ENCODE assay signal across 12 cellular contexts in the genomic region with DNA sequence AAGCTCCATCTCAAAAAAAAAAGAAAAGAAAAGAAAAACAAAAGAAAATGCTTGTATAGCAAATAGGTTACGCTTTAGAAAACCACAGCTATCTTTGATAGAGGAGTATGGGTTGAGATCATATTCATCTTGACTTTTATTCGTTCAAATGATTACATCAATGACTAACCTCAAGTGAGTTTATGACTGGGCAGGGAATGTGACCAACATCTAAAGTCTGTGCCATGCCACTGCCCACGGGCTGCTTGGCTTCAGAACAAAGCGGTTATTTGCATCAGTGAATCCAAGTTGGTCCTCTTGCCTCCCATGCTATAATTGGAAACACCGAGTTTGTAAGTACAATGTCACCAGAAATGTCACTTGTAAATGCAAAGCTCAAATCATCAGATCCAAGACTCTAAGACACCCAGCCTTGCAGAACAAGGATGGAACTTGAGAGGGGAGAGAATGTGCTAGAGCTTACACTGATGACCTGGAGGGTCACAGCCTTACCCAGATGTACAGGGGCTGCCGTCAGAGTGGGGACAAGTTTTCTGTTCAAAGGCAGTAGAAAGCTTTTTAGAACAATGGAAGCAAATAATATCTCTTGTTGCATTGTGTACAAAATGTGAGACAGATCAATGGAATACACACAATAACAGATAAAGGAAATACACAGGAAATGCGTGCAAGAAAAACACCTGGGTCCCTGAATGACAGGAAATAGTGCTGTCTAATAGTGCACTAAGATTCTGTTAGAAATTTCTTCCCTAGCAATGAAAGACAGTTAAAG. TPM values are rescaled to one million over a fixed set of nuclear protein-coding genes. Genes with fewer than 3 reads are reported as not detected.
DNase-seq lines count a peak whose midpoint lies in the region; ATAC-seq and TF ChIP-seq lines count a peak whose summit lies in the region.
"Had no signal": no experiment of that assay in that cellular context is flagged by ENCODE, and none has a peak within 500 bp of the region (broad histone marks: within the 10 kb centered on the region; RNA-seq: fewer than 3 reads in every experiment).

No MANE protein-coding gene starts in this region.

- BruUV-seq in HCT116 (replicated peaks; lab: Mats Ljungman, UMichigan) = no TSS peak

- ATAC-seq in HCT116 (no peak), body of pancreas (no peak)
- ATAC-seq in naive thymus-derived CD4-positive, alpha-beta T cell = peak; percentile 74

- no peaks in the 10 kb centered on the region for H3K9me2 ChIP-seq in HCT116 (ENCODE audit: insufficient read depth)

- TF ChIP-seq RAD21 in HCT116 (IDR thresholded peaks at IDR 0.05; ENCODE audit: low read depth) = no peak

- no peaks in the 10 kb centered on the region for H4K20me1 ChIP-seq in HCT116 (ENCODE audit: insufficient read depth)

- 65 to 68% methylated on average over 5 to 7 of the region's 7 CpGs for WGBS in body of pancreas, 2 donors

- no peaks in the 10 kb centered on the region for H3K9me3 Mint-ChIP-seq in CD4-positive, alpha-beta memory T cell
- H3K9me3 Mint-ChIP-seq in activated T-helper 1 cell treated with anti-CD3 and anti-CD28 coated beads, Interleukin-12 subunit alpha, Interleukin-12 subunit beta, Interleukin-2, Interleukin-4 antibody, amounts not matched to agents 30 ng/mL and 10 ng/mL and 1 ng/mL, durations not matched to agents 14 hours and 24 hours and 36 hours = no peaks in the 10 kb centered on the region
- H3K9me3 Mint-ChIP-seq in naive thymus-derived CD4-positive, alpha-beta T cell = peaks cover 0 to 1% (median 0%) of the 10 kb centered on the region in 11 donors

- H3K4me2 ChIP-seq in HCT116 (ENCODE audit: low read length) = no peak overlapping the region

- CTCF ChIA-PET in CD4-positive, alpha-beta memory T cell (lab: Charles Lee; ENCODE audit: partially characterized antibody) = interaction anchor here (1.1 to 5.0 kb wide), 11 partner anchors 9 to 192 kb away, joined by 3 to 43 read pairs (median 4); partner anchors contain the start of genes IRAK1 and MECP2
- CTCF ChIA-PET in HCT116 (lab: Charles Lee) = no interaction called here
- CTCF ChIA-PET in naive thymus-derived CD4-positive, alpha-beta T cell (lab: Charles Lee) = interaction anchor here (1.4 kb wide), 1 partner anchor 173 kb away, joined by 6 read pairs; no protein-coding TSS in a partner anchor

- peak overlapping the region; percentile 80 to 99 (median 96) for H3K27ac Mint-ChIP-seq in CD4-positive, alpha-beta memory T cell
- H3K27ac Mint-ChIP-seq in activated T-helper 1 cell treated with anti-CD3 and anti-CD28 coated beads, Interleukin-12 subunit alpha, Interleukin-12 subunit beta, Interleukin-2, Interleukin-4 antibody, amounts not matched to agents 30 ng/mL and 10 ng/mL and 1 ng/mL, durations not matched to agents 14 hours and 24 hours and 36 hours = peak overlapping the region; percentile 79
- peak overlapping the region; percentile 78 to 95 (median 90) for H3K27ac Mint-ChIP-seq in naive thymus-derived CD4-positive, alpha-beta T cell

- peaks cover 42% of the 10 kb centered on the region for H3K4me1 ChIP-seq in CD4-positive, alpha-beta memory T cell (ENCODE audit: insufficient read depth, low read length)
- peaks cover 0 to 4% of the 10 kb centered on the region in 2 experiments; a peak in 1 of 4 replicates for H3K4me1 ChIP-seq in HCT116 (ENCODE audit: control insufficient read depth in 1 of 2, insufficient read depth in 2 of 2, low read length in 2 of 2)
- H3K4me1 ChIP-seq in naive thymus-derived CD4-positive, alpha-beta T cell (ENCODE audit: control insufficient read depth in 2 of 2, insufficient read depth in 2 of 2, low read length in 2 of 2) = peaks cover 16 to 32% of the 10 kb centered on the region in 2 donors
- H3K4me1 ChIP-seq in body of pancreas = peaks cover 10% of the 10 kb centered on the region
- H3K4me1 ChIP-seq in SJCRH30 = no peaks in the 10 kb centered on the region

- H3K79me2 ChIP-seq in HCT116 (ENCODE audit: insufficient read depth, low read length) = no peaks in the 10 kb centered on the region

- H3K27ac ChIP-seq in CD4-positive, alpha-beta memory T cell (ENCODE audit: low read depth, low read length) = peak overlapping the region; percentile 71
- H3K27ac ChIP-seq in HCT116 (ENCODE audit: low read depth, low read length) = no peak overlapping the region
- H3K27ac ChIP-seq in naive thymus-derived CD4-positive, alpha-beta T cell (ENCODE audit: low read depth, low read length) = peak overlapping the region; percentile 73
- no peak overlapping the region for H3K27ac ChIP-seq in body of pancreas
- H3K27ac ChIP-seq in SJCRH30 = no peak overlapping the region
- H3K27ac ChIP-seq: SK-N-MC had no signal

- intact Hi-C loops in CD4-positive, alpha-beta memory T cell (cut with micrococcal nuclease) = loop anchor here (1.0 kb wide), 1 partner anchor 173 kb away; no protein-coding TSS in a partner anchor
- intact Hi-C loops in HCT116 (cut with micrococcal nuclease) (no loop called here), body of pancreas (cut with DNase I) (no loop called here)
- intact Hi-C loops in activated T-helper 1 cell treated with anti-CD3 and anti-CD28 coated beads, Interleukin-12 subunit alpha, Interleukin-12 subunit beta, Interleukin-2, Interleukin-4 antibody, amounts not matched to agents 30 ng/mL and 10 ng/mL and 1 ng/mL, durations not matched to agents 14 hours and 24 hours and 36 hours (cut with micrococcal nuclease) = no loop called here
- intact Hi-C loops in naive thymus-derived CD4-positive, alpha-beta T cell (cut with micrococcal nuclease) = loop anchor here (1.0 kb wide), 3 partner anchors 11 to 173 kb away; partner anchors contain the start of gene MECP2 (in 1 of the 2)

- peaks cover 6 to 40% (median 16%) of the 10 kb centered on the region in 4 donors for H3K4me1 Mint-ChIP-seq in CD4-positive, alpha-beta memory T cell
- H3K4me1 Mint-ChIP-seq in activated T-helper 1 cell treated with anti-CD3 and anti-CD28 coated beads, Interleukin-12 subunit alpha, Interleukin-12 subunit beta, Interleukin-2, Interleukin-4 antibody, amounts not matched to agents 30 ng/mL and 10 ng/mL and 1 ng/mL, durations not matched to agents 14 hours and 24 hours and 36 hours (ENCODE audit: low read depth) = peaks cover 12% of the 10 kb centered on the region
- peaks cover 8 to 29% (median 17%) of the 10 kb centered on the region in 7 donors for H3K4me1 Mint-ChIP-seq in naive thymus-derived CD4-positive, alpha-beta T cell

- H3K4me3 ChIP-seq in CD4-positive, alpha-beta memory T cell (ENCODE audit: low read length in 2 of 2) = no peak overlapping the region
- no peak overlapping the region for H3K4me3 ChIP-seq in HCT116 (replicated peaks in 1 of 2; ENCODE audit: low read depth in 1 of 2, low read length in 2 of 2)
- peak overlapping the region; percentile 38 for H3K4me3 ChIP-seq in naive thymus-derived CD4-positive, alpha-beta T cell (ENCODE audit: low read length)
- H3K4me3 ChIP-seq in body of pancreas = no peak overlapping the region
- H3K4me3 ChIP-seq in SJCRH30 = no peak overlapping the region

- H3K36me3 Mint-ChIP-seq in CD4-positive, alpha-beta memory T cell = no peaks in the 10 kb centered on the region
- no peaks in the 10 kb centered on the region for H3K36me3 Mint-ChIP-seq in activated T-helper 1 cell treated with anti-CD3 and anti-CD28 coated beads, Interleukin-12 subunit alpha, Interleukin-12 subunit beta, Interleukin-2, Interleukin-4 antibody, amounts not matched to agents 30 ng/mL and 10 ng/mL and 1 ng/mL, durations not matched to agents 14 hours and 24 hours and 36 hours (ENCODE audit: low read depth)
- H3K36me3 Mint-ChIP-seq in naive thymus-derived CD4-positive, alpha-beta T cell = no peaks in the 10 kb centered on the region

- TF ChIP-seq CTCF in HCT116 (IDR thresholded peaks at IDR 0.05 in 2 of 3, conservative IDR thresholded peaks at IDR 0.05 in 1 of 3; ENCODE audit: borderline replicate concordance in 1 of 3, insufficient read depth in 1 of 3, low read depth in 2 of 3, low read length in 2 of 3) = no peak
- TF ChIP-seq CTCF in body of pancreas (IDR thresholded peaks at IDR 0.05) = no peak

- H3K9ac ChIP-seq in HCT116 (ENCODE audit: low read length) = no peak overlapping the region

- H3K9me3 ChIP-seq in CD4-positive, alpha-beta memory T cell (ENCODE audit: control insufficient read depth in 1 of 2, low read length in 2 of 2) = no peaks in the 10 kb centered on the region
- H3K9me3 ChIP-seq in HCT116 (ENCODE audit: control insufficient read depth in 1 of 2, insufficient read depth in 1 of 2, low read depth in 1 of 2, low read length in 2 of 2) (no peaks in the 10 kb centered on the region), body of pancreas (no peaks in the 10 kb centered on the region), SJCRH30 (replicated peaks) (no peaks in the 10 kb centered on the region)
- H3K9me3 ChIP-seq in naive thymus-derived CD4-positive, alpha-beta T cell (ENCODE audit: control insufficient read depth in 2 of 3, low read length in 3 of 3) = no peaks in the 10 kb centered on the region

- RAD21 ChIA-PET in HCT116 (lab: Charles Lee; ENCODE audit: low non-redundant PET in 1 of 2, low total read pairs in 2 of 2, uncharacterized antibody in 2 of 2, unreplicated experiment in 2 of 2) = no interaction called here

- no peaks in the 10 kb centered on the region for H3K36me3 ChIP-seq in CD4-positive, alpha-beta memory T cell (ENCODE audit: insufficient read depth, low read length)
- H3K36me3 ChIP-seq in HCT116 (ENCODE audit: control insufficient read depth in 1 of 2, insufficient read depth in 2 of 2, low read length in 2 of 2) (no peaks in the 10 kb centered on the region), body of pancreas (replicated peaks in 1 of 2; ENCODE audit: insufficient read depth in 1 of 2, low read depth in 2 of 2) (no peaks in the 10 kb centered on the region), SJCRH30 (no peaks in the 10 kb centered on the region)
- no peaks in the 10 kb centered on the region for H3K36me3 ChIP-seq in naive thymus-derived CD4-positive, alpha-beta T cell (ENCODE audit: control insufficient read depth in 2 of 3, insufficient read depth in 3 of 3, low read length in 3 of 3)

- DNase-seq in CD4-positive, alpha-beta memory T cell = peak; percentile 46 to 72 (median 64)
- DNase-seq in HCT116 (ENCODE audit: low read depth, low spot score) (no peak), SKM-1 treated with dmso at 0.1 percent for 144 hours (lab: John Stamatoyannopoulos, UW; ENCODE audit: unreplicated experiment) (no peak), body of pancreas (no peak), SJCRH30 (no peak)
- no peak for DNase-seq in activated T-helper 1 cell treated with anti-CD3 and anti-CD28 coated beads, Interleukin-12 subunit alpha, Interleukin-12 subunit beta, Interleukin-2, Interleukin-4 antibody, amounts not matched to agents 30 ng/mL and 10 ng/mL and 1 ng/mL, durations not matched to agents 14 hours and 24 hours and 36 hours (ENCODE audit: low spot score)
- peak in 7 of 9 donors; percentile 24 to 62 (median 44) for DNase-seq in naive thymus-derived CD4-positive, alpha-beta T cell
- DNase-seq: glutamatergic neuron; stimulated activated CD4-positive, alpha-beta T cell treated with anti-CD3 and anti-CD28 coated beads, Interleukin-4, amount 100 ng/mL, for 1 hour had no signal

- POLR2A ChIA-PET in CD4-positive, alpha-beta memory T cell (lab: Charles Lee; ENCODE audit: partially characterized antibody) = interaction anchor here (0.6 to 4.8 kb wide), 15 partner anchors 12 to 243 kb away, joined by 3 to 50 read pairs (median 5); partner anchors contain the start of genes EMD and MECP2
- POLR2A ChIA-PET in HCT116 (lab: Charles Lee) = no interaction called here
- POLR2A ChIA-PET in naive thymus-derived CD4-positive, alpha-beta T cell (lab: Charles Lee) = interaction anchor here (0.6 to 2.5 kb wide), 9 partner anchors 10 to 263 kb away, joined by 3 to 10 read pairs (median 4); no protein-coding TSS in a partner anchor

- no peak for TF ChIP-seq POLR2A in HCT116 (IDR thresholded peaks at IDR 0.05; ENCODE audit: borderline replicate concordance, extremely low read depth, insufficient read depth, insufficient read length)
- TF ChIP-seq POLR2A in body of pancreas (IDR thresholded peaks at IDR 0.05) = no peak

- peak overlapping the region; percentile 62 to 86 (median 76) for H3K4me3 Mint-ChIP-seq in CD4-positive, alpha-beta memory T cell
- peak overlapping the region; percentile 64 for H3K4me3 Mint-ChIP-seq in activated T-helper 1 cell treated with anti-CD3 and anti-CD28 coated beads, Interleukin-12 subunit alpha, Interleukin-12 subunit beta, Interleukin-2, Interleukin-4 antibody, amounts not matched to agents 30 ng/mL and 10 ng/mL and 1 ng/mL, durations not matched to agents 14 hours and 24 hours and 36 hours
- peak overlapping the region; percentile 69 to 90 (median 77) for H3K4me3 Mint-ChIP-seq in naive thymus-derived CD4-positive, alpha-beta T cell

- no peaks in the 10 kb centered on the region for H3K27me3 Mint-ChIP-seq in CD4-positive, alpha-beta memory T cell
- H3K27me3 Mint-ChIP-seq in activated T-helper 1 cell treated with anti-CD3 and anti-CD28 coated beads, Interleukin-12 subunit alpha, Interleukin-12 subunit beta, Interleukin-2, Interleukin-4 antibody, amounts not matched to agents 30 ng/mL and 10 ng/mL and 1 ng/mL, durations not matched to agents 14 hours and 24 hours and 36 hours (ENCODE audit: insufficient read depth) = peaks cover 2% of the 10 kb centered on the region
- H3K27me3 Mint-ChIP-seq in naive thymus-derived CD4-positive, alpha-beta T cell = no peaks in the 10 kb centered on the region

- peak overlapping the region; percentile 88 for H2AFZ ChIP-seq in HCT116 (ENCODE audit: low read depth, low read length, poor library complexity, severe bottlenecking)

- no peaks in the 10 kb centered on the region for H3K27me3 ChIP-seq in CD4-positive, alpha-beta memory T cell (ENCODE audit: insufficient read depth, low read length)
- H3K27me3 ChIP-seq in HCT116 (ENCODE audit: insufficient read depth, low read length) = no peaks in the 10 kb centered on the region
- no peaks in the 10 kb centered on the region for H3K27me3 ChIP-seq in naive thymus-derived CD4-positive, alpha-beta T cell (ENCODE audit: control insufficient read depth in 2 of 2, insufficient read depth in 2 of 2, low read length in 2 of 2)
- H3K27me3 ChIP-seq in body of pancreas = no peaks in the 10 kb centered on the region
- no peaks in the 10 kb centered on the region for H3K27me3 ChIP-seq in SJCRH30

RNA-seq across cellular contexts. Expression of gene OPN1LW, which starts 8.4 kb away (rescaled TPM):
- not detected for total RNA-seq in CD4-positive, alpha-beta memory T cell
- polyA plus RNA-seq in CD4-positive, alpha-beta memory T cell = not detected
- total RNA-seq in HCT116 (2021; ENCODE audit: unreplicated experiment) = not detected
- not detected in 2 replicates for polyA plus RNA-seq in HCT116 (2012)
- total RNA-seq in activated T-helper 1 cell treated with anti-CD3 and anti-CD28 coated beads, Interleukin-12 subunit alpha, Interleukin-12 subunit beta, Interleukin-2, Interleukin-4 antibody, amounts not matched to agents 30 ng/mL and 10 ng/mL and 1 ng/mL, durations not matched to agents 14 hours and 24 hours and 36 hours = not detected in 2 replicates
- total RNA-seq in naive thymus-derived CD4-positive, alpha-beta T cell = not detected
- not detected for polyA plus RNA-seq in naive thymus-derived CD4-positive, alpha-beta T cell
- total RNA-seq in body of pancreas = not detected
- total RNA-seq in SJCRH30 (2014; rRNA removed; shearing (Covaris generic)) = not detected in 2 replicates
- total RNA-seq: lower leg skin, subcutaneous adipose tissue had no signal

RNA-seq across cellular contexts. Expression of gene MECP2, which starts 38.1 kb away (rescaled TPM):
- total RNA-seq in CD4-positive, alpha-beta memory T cell = 100 to 1,000 TPM; 103 to 108 TPM
- 10 to 100 TPM in 1 of 2 donors, 1 to 10 TPM in 1; 9.5 to 26.5 TPM for polyA plus RNA-seq in CD4-positive, alpha-beta memory T cell
- total RNA-seq in HCT116 (2021; ENCODE audit: unreplicated experiment) = 32.4 TPM
- 12.5 and 13.7 TPM in 2 replicates for polyA plus RNA-seq in HCT116 (2012)
- 53.4 and 59.4 TPM in 2 replicates for total RNA-seq in activated T-helper 1 cell treated with anti-CD3 and anti-CD28 coated beads, Interleukin-12 subunit alpha, Interleukin-12 subunit beta, Interleukin-2, Interleukin-4 antibody, amounts not matched to agents 30 ng/mL and 10 ng/mL and 1 ng/mL, durations not matched to agents 14 hours and 24 hours and 36 hours
- 100 to 1,000 TPM in 3 of 5 experiments, 10 to 100 TPM in 2; 72.7 to 155 (median 103) TPM for total RNA-seq in naive thymus-derived CD4-positive, alpha-beta T cell
- 10 to 100 TPM; 12.1 to 22.5 TPM for polyA plus RNA-seq in naive thymus-derived CD4-positive, alpha-beta T cell
- 10 to 100 TPM; 27.8 to 36.3 TPM for total RNA-seq in body of pancreas
- total RNA-seq in SJCRH30 (2014; rRNA removed; shearing (Covaris generic)) = 22.0 and 26.2 TPM in 2 replicates

RNA-seq across cellular contexts. Expression of gene OPN1MW, which starts 46.8 kb away (rescaled TPM):
- total RNA-seq in CD4-positive, alpha-beta memory T cell = not detected
- polyA plus RNA-seq in CD4-positive, alpha-beta memory T cell = not detected
- total RNA-seq in HCT116 (2021; ENCODE audit: unreplicated experiment) (not detected), body of pancreas (not detected)
- not detected in 2 replicates for polyA plus RNA-seq in HCT116 (2012)
- total RNA-seq in activated T-helper 1 cell treated with anti-CD3 and anti-CD28 coated beads, Interleukin-12 subunit alpha, Interleukin-12 subunit beta, Interleukin-2, Interleukin-4 antibody, amounts not matched to agents 30 ng/mL and 10 ng/mL and 1 ng/mL, durations not matched to agents 14 hours and 24 hours and 36 hours = not detected in 2 replicates
- total RNA-seq in naive thymus-derived CD4-positive, alpha-beta T cell = not detected
- polyA plus RNA-seq in naive thymus-derived CD4-positive, alpha-beta T cell = not detected
- total RNA-seq in SJCRH30 (2014; rRNA removed; shearing (Covaris generic)) = not detected in 2 replicates
- total RNA-seq: lower leg skin, subcutaneous adipose tissue had no signal

Comparison
In these comparisons a context has a peak if more than half of its experiments do, and no peak if none do; other contexts are left out.
1. DNase-seq: peak in CD4-positive, alpha-beta memory T cell (5 of 5) and naive thymus-derived CD4-positive, alpha-beta T cell (7 of 9); none in HCT116 (single experiment), activated T-helper 1 cell treated with anti-CD3 and anti-CD28 coated beads, Interleukin-12 subunit alpha, Interleukin-12 subunit beta, Interleukin-2, Interleukin-4 antibody, amounts not matched to agents 30 ng/mL and 10 ng/mL and 1 ng/mL, durations not matched to agents 14 hours and 24 hours and 36 hours (single experiment), SKM-1 treated with dmso at 0.1 percent for 144 hours (single experiment), body of pancreas (0 of 4) and SJCRH30 (0 of 2).
2. H3K27ac ChIP-seq: peak in CD4-positive, alpha-beta memory T cell (single experiment) and naive thymus-derived CD4-positive, alpha-beta T cell (single experiment); none in HCT116 (single experiment), body of pancreas (0 of 4) and SJCRH30 (single experiment).
3. intact Hi-C loops: an anchor here in CD4-positive, alpha-beta memory T cell (1.0 kb wide) and naive thymus-derived CD4-positive, alpha-beta T cell (1.0 kb wide); none called in HCT116, activated T-helper 1 cell treated with anti-CD3 and anti-CD28 coated beads, Interleukin-12 subunit alpha, Interleukin-12 subunit beta, Interleukin-2, Interleukin-4 antibody, amounts not matched to agents 30 ng/mL and 10 ng/mL and 1 ng/mL, durations not matched to agents 14 hours and 24 hours and 36 hours and body of pancreas.
4. Peak in every context shown above with its lines, with median percentiles within 50 percentile points of each other: H3K27ac Mint-ChIP-seq and H3K4me3 Mint-ChIP-seq.